In the genomic region with DNA sequence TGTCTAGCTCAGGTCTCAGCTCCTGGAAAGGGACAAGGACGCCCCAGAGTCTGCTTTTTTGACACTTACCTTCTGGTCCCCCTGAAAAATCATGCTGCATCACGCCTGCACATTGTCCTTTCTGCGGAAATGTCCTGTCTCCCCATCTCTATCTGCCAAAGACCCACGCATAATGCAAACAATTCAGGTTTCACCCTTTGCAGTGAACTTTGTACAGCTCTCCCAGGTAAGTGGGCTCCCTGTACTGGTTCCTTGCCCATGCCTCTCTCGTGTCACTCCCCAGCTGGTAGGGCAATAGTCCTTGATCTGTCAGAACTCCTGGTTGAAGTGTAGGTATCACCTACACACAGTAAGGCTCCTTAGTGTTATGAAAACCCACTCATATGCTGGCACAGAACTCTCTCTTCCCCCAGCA, we compare ENCODE assay signal across 1 cellular context.
TF ChIP-seq lines count a peak whose summit lies in the region.

No MANE protein-coding gene starts in this region.

TF ChIP-seq in HepG2, 621 proteins besides CTCF, POLR2A, EP300 and RAD21 (continued from another document):
- TF ChIP-seq SCMH1 (CRISPR knock-in tag; IDR thresholded peaks at IDR 0.05; ENCODE audit: borderline replicate concordance) (no peak), ZBTB7A (CRISPR knock-in tag; IDR thresholded peaks at IDR 0.05) (no peak), STAT5B (CRISPR knock-in tag; IDR thresholded peaks at IDR 0.05) (no peak), RNF2 (conservative IDR thresholded peaks at IDR 0.05; ENCODE audit: low read depth) (no peak), ZNF30 (CRISPR knock-in tag; IDR thresholded peaks at IDR 0.05) (no peak), ZNF792 (CRISPR knock-in tag; IDR thresholded peaks at IDR 0.05) (no peak), SMC3 (IDR thresholded peaks at IDR 0.05; ENCODE audit: low read length) (no peak), SMAD1 (CRISPR knock-in tag; IDR thresholded peaks at IDR 0.05; ENCODE audit: borderline replicate concordance, low read depth) (no peak), MED1 (CRISPR knock-in tag; IDR thresholded peaks at IDR 0.05) (peak; percentile 39; the same call in 1 of the 2 replicates), MEF2D (CRISPR knock-in tag; IDR thresholded peaks at IDR 0.05) (no peak), ZBTB1 (CRISPR knock-in tag; IDR thresholded peaks at IDR 0.05; ENCODE audit: borderline replicate concordance) (no peak), HNF4G (IDR thresholded peaks at IDR 0.05; ENCODE audit: borderline replicate concordance, low read depth, low read length) (0 out of 2 replicates have a peak, but pooled peaks have one; percentile 20), HNF4G (CRISPR knock-in tag; IDR thresholded peaks at IDR 0.05; ENCODE audit: borderline replicate concordance, low read depth) (no peak), NAIF1 (CRISPR knock-in tag; IDR thresholded peaks at IDR 0.05; ENCODE audit: borderline replicate concordance) (no peak), SP5 (CRISPR knock-in tag; IDR thresholded peaks at IDR 0.05; ENCODE audit: borderline replicate concordance, low read depth) (no peak), NPAS2 (CRISPR knock-in tag; IDR thresholded peaks at IDR 0.05; ENCODE audit: borderline replicate concordance) (no peak), ZC3H4 (CRISPR knock-in tag; IDR thresholded peaks at IDR 0.05; ENCODE audit: borderline replicate concordance) (peak; percentile 45; the same call in 1 of the 2 replicates), ARNTL (CRISPR knock-in tag; IDR thresholded peaks at IDR 0.05) (no peak), SALL1 (CRISPR knock-in tag; IDR thresholded peaks at IDR 0.05) (peak; percentile 38; the same call in 1 of the 2 replicates), ZNF607 (CRISPR knock-in tag; IDR thresholded peaks at IDR 0.05; ENCODE audit: borderline replicate concordance) (no peak), FOSL2 (CRISPR knock-in tag; IDR thresholded peaks at IDR 0.05) (peak; percentile 32; the same call in 1 of the 2 replicates), ZBTB7B (CRISPR knock-in tag; IDR thresholded peaks at IDR 0.05) (0 out of 2 replicates have a peak, but pooled peaks have one; percentile 49), ELF1 (CRISPR knock-in tag; IDR thresholded peaks at IDR 0.05) (no peak), HOXA3 (CRISPR knock-in tag; IDR thresholded peaks at IDR 0.05) (0 out of 2 replicates have a peak, but pooled peaks have one; percentile 16), MEIS2 (CRISPR knock-in tag; IDR thresholded peaks at IDR 0.05) (no peak), ZNF773 (CRISPR knock-in tag; IDR thresholded peaks at IDR 0.05; ENCODE audit: borderline replicate concordance) (no peak), ATF1 (CRISPR knock-in tag; IDR thresholded peaks at IDR 0.05) (no peak), KDM5A (IDR thresholded peaks at IDR 0.05; ENCODE audit: borderline replicate concordance, low read length) (no peak), SETDB1 (CRISPR knock-in tag; IDR thresholded peaks at IDR 0.05; ENCODE audit: borderline replicate concordance) (no peak), SOX13 (IDR thresholded peaks at IDR 0.05) (no peak), SOX13 (CRISPR knock-in tag; conservative IDR thresholded peaks at IDR 0.05 in 1 of 2, IDR thresholded peaks at IDR 0.05 in 1 of 2) (peak in 1 of 2 experiments; percentile 42; a peak in 1 of 4 replicates)
- TF ChIP-seq, protein P1, sequence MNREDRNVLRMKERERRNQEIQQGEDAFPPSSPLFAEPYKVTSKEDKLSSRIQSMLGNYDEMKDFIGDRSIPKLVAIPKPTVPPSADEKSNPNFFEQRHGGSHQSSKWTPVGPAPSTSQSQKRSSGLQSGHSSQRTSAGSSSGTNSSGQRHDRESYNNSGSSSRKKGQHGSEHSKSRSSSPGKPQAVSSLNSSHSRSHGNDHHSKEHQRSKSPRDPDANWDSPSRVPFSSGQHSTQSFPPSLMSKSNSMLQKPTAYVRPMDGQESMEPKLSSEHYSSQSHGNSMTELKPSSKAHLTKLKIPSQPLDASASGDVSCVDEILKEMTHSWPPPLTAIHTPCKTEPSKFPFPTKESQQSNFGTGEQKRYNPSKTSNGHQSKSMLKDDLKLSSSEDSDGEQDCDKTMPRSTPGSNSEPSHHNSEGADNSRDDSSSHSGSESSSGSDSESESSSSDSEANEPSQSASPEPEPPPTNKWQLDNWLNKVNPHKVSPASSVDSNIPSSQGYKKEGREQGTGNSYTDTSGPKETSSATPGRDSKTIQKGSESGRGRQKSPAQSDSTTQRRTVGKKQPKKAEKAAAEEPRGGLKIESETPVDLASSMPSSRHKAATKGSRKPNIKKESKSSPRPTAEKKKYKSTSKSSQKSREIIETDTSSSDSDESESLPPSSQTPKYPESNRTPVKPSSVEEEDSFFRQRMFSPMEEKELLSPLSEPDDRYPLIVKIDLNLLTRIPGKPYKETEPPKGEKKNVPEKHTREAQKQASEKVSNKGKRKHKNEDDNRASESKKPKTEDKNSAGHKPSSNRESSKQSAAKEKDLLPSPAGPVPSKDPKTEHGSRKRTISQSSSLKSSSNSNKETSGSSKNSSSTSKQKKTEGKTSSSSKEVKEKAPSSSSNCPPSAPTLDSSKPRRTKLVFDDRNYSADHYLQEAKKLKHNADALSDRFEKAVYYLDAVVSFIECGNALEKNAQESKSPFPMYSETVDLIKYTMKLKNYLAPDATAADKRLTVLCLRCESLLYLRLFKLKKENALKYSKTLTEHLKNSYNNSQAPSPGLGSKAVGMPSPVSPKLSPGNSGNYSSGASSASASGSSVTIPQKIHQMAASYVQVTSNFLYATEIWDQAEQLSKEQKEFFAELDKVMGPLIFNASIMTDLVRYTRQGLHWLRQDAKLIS (CRISPR knock-in tag; IDR thresholded peaks at IDR 0.05), result no peak
- TF ChIP-seq, protein P2, sequence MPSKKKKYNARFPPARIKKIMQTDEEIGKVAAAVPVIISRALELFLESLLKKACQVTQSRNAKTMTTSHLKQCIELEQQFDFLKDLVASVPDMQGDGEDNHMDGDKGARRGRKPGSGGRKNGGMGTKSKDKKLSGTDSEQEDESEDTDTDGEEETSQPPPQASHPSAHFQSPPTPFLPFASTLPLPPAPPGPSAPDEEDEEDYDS (CRISPR knock-in tag; IDR thresholded peaks at IDR 0.05), result no peak
- TF ChIP-seq, protein P3, sequence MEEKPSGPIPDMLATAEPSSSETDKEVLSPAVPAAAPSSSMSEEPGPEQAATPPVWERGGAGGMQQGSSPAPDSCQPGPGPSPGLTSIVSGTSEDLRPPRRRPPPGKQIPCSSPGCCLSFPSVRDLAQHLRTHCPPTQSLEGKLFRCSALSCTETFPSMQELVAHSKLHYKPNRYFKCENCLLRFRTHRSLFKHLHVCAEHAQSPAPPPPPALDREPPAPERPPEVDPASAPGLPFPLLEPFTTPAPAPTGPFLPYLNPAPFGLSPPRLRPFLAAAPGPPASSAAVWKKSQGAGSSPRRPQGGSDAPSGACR (CRISPR knock-in tag; IDR thresholded peaks at IDR 0.05), result no peak
- TF ChIP-seq, protein P4, sequence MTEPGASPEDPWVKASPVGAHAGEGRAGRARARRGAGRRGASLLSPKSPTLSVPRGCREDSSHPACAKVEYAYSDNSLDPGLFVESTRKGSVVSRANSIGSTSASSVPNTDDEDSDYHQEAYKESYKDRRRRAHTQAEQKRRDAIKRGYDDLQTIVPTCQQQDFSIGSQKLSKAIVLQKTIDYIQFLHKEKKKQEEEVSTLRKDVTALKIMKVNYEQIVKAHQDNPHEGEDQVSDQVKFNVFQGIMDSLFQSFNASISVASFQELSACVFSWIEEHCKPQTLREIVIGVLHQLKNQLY (CRISPR knock-in tag; IDR thresholded peaks at IDR 0.05), result no peak
- TF ChIP-seq, protein P5, sequence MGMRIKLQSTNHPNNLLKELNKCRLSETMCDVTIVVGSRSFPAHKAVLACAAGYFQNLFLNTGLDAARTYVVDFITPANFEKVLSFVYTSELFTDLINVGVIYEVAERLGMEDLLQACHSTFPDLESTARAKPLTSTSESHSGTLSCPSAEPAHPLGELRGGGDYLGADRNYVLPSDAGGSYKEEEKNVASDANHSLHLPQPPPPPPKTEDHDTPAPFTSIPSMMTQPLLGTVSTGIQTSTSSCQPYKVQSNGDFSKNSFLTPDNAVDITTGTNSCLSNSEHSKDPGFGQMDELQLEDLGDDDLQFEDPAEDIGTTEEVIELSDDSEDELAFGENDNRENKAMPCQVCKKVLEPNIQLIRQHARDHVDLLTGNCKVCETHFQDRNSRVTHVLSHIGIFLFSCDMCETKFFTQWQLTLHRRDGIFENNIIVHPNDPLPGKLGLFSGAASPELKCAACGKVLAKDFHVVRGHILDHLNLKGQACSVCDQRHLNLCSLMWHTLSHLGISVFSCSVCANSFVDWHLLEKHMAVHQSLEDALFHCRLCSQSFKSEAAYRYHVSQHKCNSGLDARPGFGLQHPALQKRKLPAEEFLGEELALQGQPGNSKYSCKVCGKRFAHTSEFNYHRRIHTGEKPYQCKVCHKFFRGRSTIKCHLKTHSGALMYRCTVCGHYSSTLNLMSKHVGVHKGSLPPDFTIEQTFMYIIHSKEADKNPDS (CRISPR knock-in tag; IDR thresholded peaks at IDR 0.05), result no peak
- TF ChIP-seq, protein P6, sequence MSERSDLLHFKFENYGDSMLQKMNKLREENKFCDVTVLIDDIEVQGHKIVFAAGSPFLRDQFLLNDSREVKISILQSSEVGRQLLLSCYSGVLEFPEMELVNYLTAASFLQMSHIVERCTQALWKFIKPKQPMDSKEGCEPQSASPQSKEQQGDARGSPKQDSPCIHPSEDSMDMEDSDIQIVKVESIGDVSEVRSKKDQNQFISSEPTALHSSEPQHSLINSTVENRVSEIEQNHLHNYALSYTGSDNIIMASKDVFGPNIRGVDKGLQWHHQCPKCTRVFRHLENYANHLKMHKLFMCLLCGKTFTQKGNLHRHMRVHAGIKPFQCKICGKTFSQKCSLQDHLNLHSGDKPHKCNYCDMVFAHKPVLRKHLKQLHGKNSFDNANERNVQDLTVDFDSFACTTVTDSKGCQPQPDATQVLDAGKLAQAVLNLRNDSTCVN (CRISPR knock-in tag; IDR thresholded peaks at IDR 0.05; ENCODE audit: borderline replicate concordance), result no peak
